Comparison of ENCODE assay signal across 14 cellular contexts in the genomic region with DNA sequence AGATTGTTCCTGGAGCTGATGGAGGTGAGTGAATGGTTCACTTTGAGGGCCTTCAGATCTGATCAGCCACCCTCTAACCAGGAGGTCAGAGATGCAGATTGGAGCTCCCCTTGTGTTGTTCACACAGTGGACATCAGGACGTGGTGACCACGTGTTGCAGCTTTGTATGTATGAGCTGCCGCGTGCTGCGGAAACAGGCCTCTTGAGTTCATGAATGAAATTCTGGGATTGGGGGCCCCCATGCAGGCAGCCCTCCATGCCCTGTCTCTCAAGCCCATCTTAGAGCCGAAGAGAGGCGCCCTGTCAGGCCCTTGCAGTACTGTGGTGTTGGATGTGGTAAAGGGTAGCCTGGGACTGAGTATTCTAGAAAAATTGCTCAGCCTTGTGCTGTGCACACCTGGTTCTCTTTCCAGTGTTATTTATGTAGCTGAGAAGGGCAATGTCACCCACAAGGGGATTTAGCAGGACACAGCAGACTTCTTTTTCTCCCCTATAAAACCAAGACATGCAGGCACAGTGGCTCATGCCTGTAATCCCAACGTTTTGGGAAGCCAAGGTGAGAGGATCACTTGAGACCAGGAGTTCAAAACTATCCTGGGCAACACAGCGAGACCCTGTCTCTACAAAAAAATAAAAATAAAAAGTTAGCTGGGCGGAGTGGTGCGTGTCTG.
"Had no signal": no experiment of that assay in that cellular context is flagged by ENCODE, and none has a peak within 500 bp of the region (broad histone marks: within the 10 kb centered on the region; RNA-seq: fewer than 3 reads in every experiment).

No MANE protein-coding gene starts in this region.

- H3K9me3 Mint-ChIP-seq: activated naive CD4-positive, alpha-beta T cell treated with anti-CD3 and anti-CD28 coated beads for 36 hours; nephron progenitor cell had no signal

- H3K4me1 Mint-ChIP-seq: nephron progenitor cell had no signal

- H3K4me3 ChIP-seq: adrenal gland, cardiac muscle cell, dorsolateral prefrontal cortex, skin epidermis, transverse colon had no signal

- ATAC-seq: esophagus mucosa, right cardiac atrium had no signal

- H3K27ac ChIP-seq: cardiac muscle cell, dorsolateral prefrontal cortex, transverse colon, VCaP had no signal

- H3K27ac Mint-ChIP-seq: activated naive CD4-positive, alpha-beta T cell treated with anti-CD3 and anti-CD28 coated beads for 36 hours; nephron progenitor cell; progenitor cell of endocrine pancreas had no signal

- DNase-seq: dorsolateral prefrontal cortex, hippocampal formation, kidney, T1000 had no signal

- H3K27me3 ChIP-seq: adrenal gland, cardiac muscle cell, dorsolateral prefrontal cortex, transverse colon had no signal

- H3K4me3 Mint-ChIP-seq: activated naive CD4-positive, alpha-beta T cell treated with anti-CD3 and anti-CD28 coated beads for 36 hours; nephron progenitor cell had no signal

- H3K9me3 ChIP-seq: adrenal gland, transverse colon had no signal

- H3K27me3 Mint-ChIP-seq: progenitor cell of endocrine pancreas had no signal
